Comparison of ENCODE assay signal across 33 cellular contexts in genomic region chr17:69552986-69553667, GRCh38.
"Had no signal": no experiment of that assay in that cellular context is flagged by ENCODE, and none has a peak within 500 bp of the region (broad histone marks: within the 10 kb centered on the region; RNA-seq: fewer than 3 reads in every experiment).

No MANE protein-coding gene starts in this region.

- H3K9me3 ChIP-seq: esophagus squamous epithelium, mucosa of descending colon, ovary, prostate gland, thyroid gland, upper lobe of left lung, vagina had no signal

- H3K27ac Mint-ChIP-seq: activated naive CD8-positive, alpha-beta T cell; nephron progenitor cell; stimulated activated effector memory CD8-positive, alpha-beta T cell treated with anti-CD3 and anti-CD28 coated beads, Interleukin-12 subunit alpha, Interleukin-12 subunit beta, amount 100 ng/mL, for 72 hours had no signal

- H3K27ac ChIP-seq: epithelial cell of prostate, esophagus squamous epithelium, left lung, lower lobe of right lung, ovary, prostate gland, skin epidermis, stomach, thyroid gland, upper lobe of left lung, vagina, VCaP had no signal

- H3K9me3 Mint-ChIP-seq: stimulated activated effector memory CD8-positive, alpha-beta T cell treated with anti-CD3 and anti-CD28 coated beads, Interleukin-12 subunit alpha, Interleukin-12 subunit beta, amount 100 ng/mL, for 72 hours had no signal

- H3K27me3 Mint-ChIP-seq: activated naive CD8-positive, alpha-beta T cell had no signal

- FAIRE-seq: colon, endometrium, TTC549 had no signal

- H3K4me1 Mint-ChIP-seq: nephron progenitor cell; stimulated activated effector memory CD8-positive, alpha-beta T cell treated with anti-CD3 and anti-CD28 coated beads, Interleukin-12 subunit alpha, Interleukin-12 subunit beta, amount 100 ng/mL, for 72 hours had no signal

- H3K36me3 ChIP-seq: esophagus squamous epithelium, lower lobe of right lung, ovary, prostate gland, thyroid gland, upper lobe of left lung, vagina had no signal

- H3K27me3 ChIP-seq: esophagus squamous epithelium, left lung, ovary, stomach, thyroid gland, upper lobe of left lung, vagina had no signal

- ATAC-seq: activated CD4-positive, CD25-positive, alpha-beta regulatory T cell treated with anti-CD3 and anti-CD28 coated beads, Interleukin-2, amount 50 U/mL, for 24 hours; left lung; lower lobe of right lung; mucosa of descending colon; sciatic nerve; stimulated activated effector memory CD8-positive, alpha-beta T cell treated with anti-CD3 and anti-CD28 coated beads, Interleukin-12 subunit alpha, Interleukin-12 subunit beta, amount 100 ng/mL, for 72 hours had no signal

- H3K4me3 Mint-ChIP-seq: activated naive CD8-positive, alpha-beta T cell; nephron progenitor cell; stimulated activated effector memory CD8-positive, alpha-beta T cell treated with anti-CD3 and anti-CD28 coated beads, Interleukin-12 subunit alpha, Interleukin-12 subunit beta, amount 100 ng/mL, for 72 hours had no signal

- H3K4me1 ChIP-seq: left lung, lower lobe of right lung, prostate gland, stomach, thyroid gland, upper lobe of left lung, vagina had no signal

- H3K4me3 ChIP-seq: esophagus squamous epithelium, left lung, lower lobe of right lung, mucosa of descending colon, ovary, prostate gland, skin epidermis, stomach, thyroid gland, upper lobe of left lung, vagina had no signal

- DNase-seq: activated CD4-positive, alpha-beta T cell treated with anti-CD3 and anti-CD28 coated beads for 48 hours; activated CD4-positive, alpha-beta T cell treated with anti-CD3 and anti-CD28 coated beads, Interleukin-2, amount 50 U/mL, for 48 hours; activated CD8-positive, alpha-beta memory T cell treated with anti-CD3 and anti-CD28 coated beads for 24 hours; activated effector memory CD4-positive, alpha-beta T cell treated with Interleukin-2 at 50 U/mL for 16 hours; activated naive CD4-positive, alpha-beta T cell treated with Interleukin-2 at 50 U/mL for 16 hours; anterior cingulate cortex; dermis blood vessel endothelial cell; effector CD8-positive, alpha-beta T cell; esophagus squamous epithelium; foreskin melanocyte; left lung; lower lobe of right lung; mucosa of descending colon; nephron progenitor cell; ovary; retina; stimulated activated CD4-positive, alpha-beta T cell treated with anti-CD3 and anti-CD28 coated beads, Interleukin-12 subunit alpha, Interleukin-12 subunit beta, amount 100 ng/mL, for 4 hours; stimulated activated CD4-positive, alpha-beta T cell treated with anti-CD3 and anti-CD28 coated beads, Interleukin-4, amount 100 ng/mL, for 24 hours; stomach; thyroid gland; upper lobe of left lung had no signal
